ENCODE assay signal across 8 cellular contexts in genomic region chr18:2570772-2571199, GRCh38. TPM values are rescaled to one million over a fixed set of nuclear protein-coding genes. Genes with fewer than 3 reads are reported as not detected.
DNase-seq lines count a peak whose midpoint lies in the region; ATAC-seq and TF ChIP-seq lines count a peak whose summit lies in the region.

No MANE protein-coding gene starts in this region.

- peak; percentile 32 for ATAC-seq in GM21381 (IDR thresholded peaks at IDR 0.05; ENCODE audit: unreplicated experiment)
- peak; percentile 88 to 90 for ATAC-seq in left cardiac atrium

- no peaks in the 10 kb centered on the region for H3K9me3 ChIP-seq in adrenal gland (replicated peaks in 1 of 3)

- intact Hi-C loops in adrenal gland (cut with DNase I) (loop anchor here in 1 of 2 donors (10.0 kb wide), 1 partner anchor 84 kb away; the partner anchor contains the start of gene SMCHD1), left cardiac atrium (cut with DNase I) (loop anchor here in 1 of 2 donors (2.0 kb wide), 1 partner anchor 84 kb away; the partner anchor contains the start of gene SMCHD1)

- H3K27ac ChIP-seq in adrenal gland = peak overlapping the region; percentile 91 to 99 (median 95)

- TF ChIP-seq POLR2A in adrenal gland (IDR thresholded peaks at IDR 0.05) = peak in 1 of 2 donors; percentile 50

- H3K4me1 ChIP-seq in adrenal gland (replicated peaks in 1 of 2) = peaks cover 11% of the 10 kb centered on the region in 2 donors

- H3K36me3 ChIP-seq in adrenal gland (replicated peaks in 1 of 2) = no peaks in the 10 kb centered on the region

- DNase-seq in DMS79 treated with DMSO at 0.1 percent for 48 hours (lab: John Stamatoyannopoulos, UW) = peak; percentile 91
- peak; percentile 54 for DNase-seq in HPDE6-E6E7 (ENCODE audit: extremely low spot score)
- peak; percentile 78 for DNase-seq in SIG-M5 treated with dmso at 0.1 percent for 504 hours (lab: John Stamatoyannopoulos, UW; ENCODE audit: unreplicated experiment)
- DNase-seq in adrenal gland = peak; percentile 73 to 86 (median 81)
- peak; percentile 78 for DNase-seq in left cardiac atrium
- DNase-seq in pons (ENCODE audit: low spot score) = peak; percentile 49
- no peak for DNase-seq in inferior parietal cortex (ENCODE audit: extremely low spot score)

- TF ChIP-seq CTCF in adrenal gland (IDR thresholded peaks at IDR 0.05) = peak in 3 of 6 experiments; percentile 16 to 38 (median 29)

- WGBS in adrenal gland, 4 donors = 0 to 1% (median 0%) methylated on average over 16 of the region's 16 CpGs

- H3K4me3 ChIP-seq in adrenal gland = peak overlapping the region; percentile 41 to 88 (median 57)

- no peaks in the 10 kb centered on the region for H3K27me3 ChIP-seq in adrenal gland

RNA-seq across cellular contexts. Expression of gene METTL4, which starts 0.5 kb away (rescaled TPM):
- total RNA-seq in adrenal gland = 1 to 10 TPM; 1.3 to 8.7 (median 5.6) TPM
- polyA plus RNA-seq in adrenal gland = 1 to 10 TPM; 4.3 to 7.9 (median 6.1) TPM
- total RNA-seq in left cardiac atrium = 1 to 10 TPM; 5.5 to 6.8 TPM

RNA-seq across cellular contexts. Expression of gene NDC80, which starts 0.6 kb away (rescaled TPM):
- total RNA-seq in adrenal gland (1 to 10 TPM in 1 of 8 donors, under 1 TPM in 6, not detected in 1; 0.35 to 1.3 (median 0.79) TPM), left cardiac atrium (1 to 10 TPM in 1 of 2 donors, under 1 TPM in 1; 0.29 to 1.2 TPM)
- 1 to 10 TPM in 2 of 3 donors, under 1 TPM in 1; 0.71 to 1.7 (median 1.2) TPM for polyA plus RNA-seq in adrenal gland
